In the genomic region with DNA sequence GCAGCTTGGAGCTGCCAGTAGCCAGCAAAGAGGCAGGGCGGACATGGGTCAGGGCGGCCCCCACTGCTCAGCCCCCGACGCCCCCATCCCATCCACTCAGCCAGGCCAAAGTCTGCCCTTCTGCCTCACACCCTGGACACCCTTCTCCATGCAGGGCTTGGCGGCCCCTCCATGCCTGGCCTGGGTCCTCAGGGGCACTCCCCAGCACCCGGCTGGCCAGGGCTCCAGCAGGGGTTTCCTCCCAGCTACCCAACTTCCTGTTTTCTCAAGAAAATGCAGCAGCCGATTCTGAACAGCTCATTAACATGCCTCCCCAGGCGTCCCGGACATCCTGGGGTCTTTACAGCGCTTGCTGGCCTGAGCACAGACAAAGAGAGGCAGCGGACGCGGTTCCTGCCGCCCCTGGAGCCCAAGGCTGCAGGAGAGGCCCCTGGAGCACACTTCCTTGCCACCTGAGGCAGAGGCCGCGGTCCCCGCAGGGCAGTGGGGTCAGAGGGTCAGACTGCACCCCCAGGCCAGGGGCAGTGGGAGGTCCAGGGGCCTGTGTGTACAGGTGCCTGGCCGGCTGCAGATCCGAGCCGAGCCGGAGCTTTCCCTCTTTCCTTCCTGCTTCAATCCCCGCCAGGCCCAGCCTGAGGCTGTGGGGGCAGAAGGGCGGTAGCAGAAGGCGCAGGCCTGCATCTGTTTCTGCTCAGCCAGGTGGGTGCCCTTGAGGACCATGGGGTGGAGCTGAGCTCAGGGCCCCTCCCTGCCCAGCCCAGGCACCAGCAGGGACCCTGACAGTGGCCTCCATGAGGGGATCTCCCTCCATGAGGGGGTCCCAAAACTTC, we compare ENCODE assay signal across 1 cellular context.
TF ChIP-seq lines count a peak whose summit lies in the region.

No MANE protein-coding gene starts in this region.

TF ChIP-seq in endothelial cell of umbilical vein, 7 proteins besides CTCF, POLR2A, EP300 and RAD21 (continued from another document):
- TF ChIP-seq GATA2 (IDR thresholded peaks at IDR 0.05; ENCODE audit: insufficient read depth, insufficient read length, low read depth, low read length): no peak
- peak; percentile 70 for TF ChIP-seq POLR2AphosphoS5 (IDR thresholded peaks at IDR 0.05; ENCODE audit: insufficient read depth, low read depth, low read length)
- peak; percentile 12 for TF ChIP-seq FOS (IDR thresholded peaks at IDR 0.05; ENCODE audit: borderline replicate concordance, insufficient read depth, low read length)
- TF ChIP-seq, protein P1, sequence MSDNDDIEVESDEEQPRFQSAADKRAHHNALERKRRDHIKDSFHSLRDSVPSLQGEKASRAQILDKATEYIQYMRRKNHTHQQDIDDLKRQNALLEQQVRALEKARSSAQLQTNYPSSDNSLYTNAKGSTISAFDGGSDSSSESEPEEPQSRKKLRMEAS (IDR thresholded peaks at IDR 0.05; ENCODE audit: insufficient read depth, insufficient read length): no peak
TF ChIP-seq in endothelial cell of umbilical vein: peak in this region for 2.
